8 cellular contexts compared by ENCODE assay signal in genomic region chr5:112848116-112848811, GRCh38. TPM values are rescaled to one million over a fixed set of nuclear protein-coding genes. Genes with fewer than 3 reads are reported as not detected.
DNase-seq lines count a peak whose midpoint lies in the region; ATAC-seq and TF ChIP-seq lines count a peak whose summit lies in the region.

No MANE protein-coding gene starts in this region.

- peak; percentile 99 for ATAC-seq in GM18519 (IDR thresholded peaks at IDR 0.05; ENCODE audit: low FRiP score, unreplicated experiment)
- peak; percentile 100 for ATAC-seq in HG02885 (IDR thresholded peaks at IDR 0.05; ENCODE audit: poor library complexity, unreplicated experiment)
- ATAC-seq in SK-N-SH treated with all-trans-retinoic acid at 6 μM for 48 hours: peak; percentile 100
- peak; percentile 76 to 84 for ATAC-seq in natural killer cell treated with Interleukin-12 subunit alpha and Interleukin-12 subunit beta and Interleukin-15 and Interleukin-18, amount 100 ng/mL, for 72 hours

- no peak overlapping the region for H3K4me3 ChIP-seq in esophagus squamous epithelium

- H3K27me3 Mint-ChIP-seq in CD14-positive monocyte (ENCODE audit: low read depth in 3 of 3): peaks cover 3 to 11% (median 7%) of the 10 kb centered on the region in 3 donors
- H3K27me3 Mint-ChIP-seq in natural killer cell treated with Interleukin-12 subunit alpha and Interleukin-12 subunit beta and Interleukin-15 and Interleukin-18, amount 100 ng/mL, for 72 hours: peaks cover 0 to 10% of the 10 kb centered on the region in 2 donors

- TF ChIP-seq POLR2A in esophagus squamous epithelium (IDR thresholded peaks at IDR 0.05): no peak

- 49 to 54% methylated on average over 8 of the region's 8 CpGs for WGBS in esophagus squamous epithelium, 2 donors

- no peak overlapping the region for H3K27ac Mint-ChIP-seq in CD14-positive monocyte
- peak overlapping the region in 1 of 2 donors; percentile 58 for H3K27ac Mint-ChIP-seq in natural killer cell treated with Interleukin-12 subunit alpha and Interleukin-12 subunit beta and Interleukin-15 and Interleukin-18, amount 100 ng/mL, for 72 hours

- DNase-seq in CD14-positive monocyte (ENCODE audit: low spot score) (no peak), NCI-H1092 treated with DMSO at 0.1 percent for 48 hours (lab: John Stamatoyannopoulos, UW) (peak; percentile 49), esophagus squamous epithelium (lab: John Stamatoyannopoulos, UW) (no peak), activated gamma-delta T cell treated with Interleukin-2 at 50 U/mL for 16 hours (no peak)
- DNase-seq in natural killer cell treated with Interleukin-12 subunit alpha and Interleukin-12 subunit beta and Interleukin-15 and Interleukin-18, amount 100 ng/mL, for 72 hours (ENCODE audit: low spot score): no peak

- H3K36me3 ChIP-seq in esophagus squamous epithelium: no peaks in the 10 kb centered on the region

- no peak overlapping the region for H3K27ac ChIP-seq in esophagus squamous epithelium

- H3K36me3 Mint-ChIP-seq in CD14-positive monocyte: no peaks in the 10 kb centered on the region
- H3K36me3 Mint-ChIP-seq in natural killer cell treated with Interleukin-12 subunit alpha and Interleukin-12 subunit beta and Interleukin-15 and Interleukin-18, amount 100 ng/mL, for 72 hours: no peaks in the 10 kb centered on the region

- intact Hi-C loops in CD14-positive monocyte (cut with micrococcal nuclease) (no loop called here), esophagus squamous epithelium (cut with DNase I) (loop anchor here (10.0 kb wide), 1 partner anchor 293 kb away; no protein-coding TSS in a partner anchor)

- no peaks in the 10 kb centered on the region for H3K9me3 Mint-ChIP-seq in CD14-positive monocyte
- no peaks in the 10 kb centered on the region for H3K9me3 Mint-ChIP-seq in natural killer cell treated with Interleukin-12 subunit alpha and Interleukin-12 subunit beta and Interleukin-15 and Interleukin-18, amount 100 ng/mL, for 72 hours

- H3K4me3 Mint-ChIP-seq in CD14-positive monocyte: no peak overlapping the region
- no peak overlapping the region for H3K4me3 Mint-ChIP-seq in natural killer cell treated with Interleukin-12 subunit alpha and Interleukin-12 subunit beta and Interleukin-15 and Interleukin-18, amount 100 ng/mL, for 72 hours

- no peaks in the 10 kb centered on the region for H3K9me3 ChIP-seq in esophagus squamous epithelium

- no peaks in the 10 kb centered on the region for H3K4me1 ChIP-seq in esophagus squamous epithelium

- H3K4me1 Mint-ChIP-seq in CD14-positive monocyte: peaks cover 5% of the 10 kb centered on the region
- peaks cover 4 to 5% of the 10 kb centered on the region in 2 donors for H3K4me1 Mint-ChIP-seq in natural killer cell treated with Interleukin-12 subunit alpha and Interleukin-12 subunit beta and Interleukin-15 and Interleukin-18, amount 100 ng/mL, for 72 hours (ENCODE audit: low read depth in 2 of 2)

- TF ChIP-seq CTCF in CD14-positive monocyte (IDR thresholded peaks at IDR 0.05) (peak; percentile 86), esophagus squamous epithelium (IDR thresholded peaks at IDR 0.05) (peak; percentile 5 to 64 (median 50))

- no peaks in the 10 kb centered on the region for H3K27me3 ChIP-seq in esophagus squamous epithelium

TF ChIP-seq in SK-N-SH treated with all-trans-retinoic acid at 6 μM for 48 hours, 23 proteins besides CTCF, POLR2A, EP300 and RAD21:
- TF ChIP-seq POU6F1 (CRISPR knock-in tag; IDR thresholded peaks at IDR 0.05; ENCODE audit: borderline replicate concordance, low read depth): no peak
- TF ChIP-seq ZNF565 (CRISPR knock-in tag; conservative IDR thresholded peaks at IDR 0.05; ENCODE audit: low read depth): no peak
- TF ChIP-seq TOX (CRISPR knock-in tag; IDR thresholded peaks at IDR 0.05; ENCODE audit: borderline replicate concordance): no peak
- no peak for TF ChIP-seq GLIS3 (CRISPR knock-in tag; IDR thresholded peaks at IDR 0.05)
- no peak for TF ChIP-seq BACH2 (CRISPR knock-in tag; IDR thresholded peaks at IDR 0.05; ENCODE audit: borderline replicate concordance)
- no peak for TF ChIP-seq PPARA (CRISPR knock-in tag; IDR thresholded peaks at IDR 0.05; ENCODE audit: borderline replicate concordance)
- no peak for TF ChIP-seq RARB (CRISPR knock-in tag; IDR thresholded peaks at IDR 0.05)
- TF ChIP-seq ISL1 (CRISPR knock-in tag; IDR thresholded peaks at IDR 0.05): no peak
- TF ChIP-seq CREB5 (CRISPR knock-in tag; IDR thresholded peaks at IDR 0.05; ENCODE audit: low read depth): no peak
- TF ChIP-seq TSHZ2 (CRISPR knock-in tag; IDR thresholded peaks at IDR 0.05): no peak
- no peak for TF ChIP-seq ZFP3 (CRISPR knock-in tag; IDR thresholded peaks at IDR 0.05)
- TF ChIP-seq ZNF70 (CRISPR knock-in tag; IDR thresholded peaks at IDR 0.05): no peak
- no peak for TF ChIP-seq CSRNP3 (CRISPR knock-in tag; IDR thresholded peaks at IDR 0.05)
- no peak for TF ChIP-seq CSDC2 (CRISPR knock-in tag; IDR thresholded peaks at IDR 0.05)
- TF ChIP-seq TCF4 (CRISPR knock-in tag; IDR thresholded peaks at IDR 0.05; ENCODE audit: borderline replicate concordance): no peak
TF ChIP-seq in SK-N-SH treated with all-trans-retinoic acid at 6 μM for 48 hours: peak in this region for 0.

RNA-seq across cellular contexts. Expression of gene SRP19, which starts 12.8 kb away (rescaled TPM):
- polyA plus RNA-seq in CD14-positive monocyte: 10 to 100 TPM; 71.9 to 87.4 TPM
- 10 to 100 TPM; 34.3 to 81.0 (median 52.5) TPM for total RNA-seq in esophagus squamous epithelium
- total RNA-seq in natural killer cell treated with Interleukin-12 subunit alpha and Interleukin-12 subunit beta and Interleukin-15 and Interleukin-18, amount 100 ng/mL, for 72 hours: 10 to 100 TPM; 62.4 to 70.7 TPM
